Comparison of ENCODE assay signal across 28 cellular contexts in the genomic region with DNA sequence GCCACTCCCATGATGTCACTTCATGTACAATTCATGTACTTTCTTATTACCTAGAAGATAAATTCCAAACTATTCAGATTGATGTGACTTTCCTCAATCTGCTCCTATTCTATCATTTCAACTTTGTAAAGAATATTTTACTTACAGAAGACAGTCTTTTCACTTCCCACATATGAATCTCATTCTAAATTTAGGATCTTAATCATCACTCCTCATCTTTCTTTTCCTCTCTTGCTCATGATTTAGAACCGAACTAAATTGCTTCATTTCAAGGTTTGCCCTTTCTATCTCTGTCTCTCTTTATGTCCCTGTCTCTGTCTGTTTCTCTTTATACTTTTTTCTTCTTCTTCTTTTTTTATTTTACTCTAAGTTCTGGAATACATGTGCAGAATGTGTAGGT.
"Had no signal": no experiment of that assay in that cellular context is flagged by ENCODE, and none has a peak within 500 bp of the region (broad histone marks: within the 10 kb centered on the region; RNA-seq: fewer than 3 reads in every experiment).

No MANE protein-coding gene starts in this region.

- H3K4me1 ChIP-seq: left ventricle myocardium inferior, right lobe of liver, tibial artery, upper lobe of right lung had no signal

- H3K27me3 ChIP-seq: right lobe of liver, tibial artery, upper lobe of right lung had no signal

- H3K36me3 ChIP-seq: left ventricle myocardium inferior, right lobe of liver, tibial artery, upper lobe of right lung had no signal

- H3K27ac ChIP-seq: left ventricle myocardium inferior, right lobe of liver, tibial artery, upper lobe of right lung had no signal

- DNase-seq: activated B cell treated with CpG ODN at 0.5 μM for 24 hours; activated CD4-positive, alpha-beta T cell treated with anti-CD3 and anti-CD28 coated beads, Interleukin-2, amount 50 U/mL, for 1 hour; activated CD8-positive, alpha-beta T cell treated with anti-CD3 and anti-CD28 coated beads for 36 hours; activated gamma-delta T cell treated with Interleukin-2 at 50 U/mL for 16 hours; activated naive CD8-positive, alpha-beta T cell treated with anti-CD3 and anti-CD28 coated beads, Interleukin-2, amount 50 U/mL, for 24 hours; activated T-cell treated with anti-CD3 and anti-CD28 coated beads, Interleukin-2, amount 50 U/mL, for 4 hours; anterior cingulate cortex; cortex of kidney; effector memory CD8-positive, alpha-beta T cell; islet precursor cell; left ventricle myocardium inferior; mesendoderm; mucosa of descending colon; right lobe of liver; small intestine; stimulated activated CD4-positive, alpha-beta T cell treated with anti-CD3 and anti-CD28 coated beads, Interleukin-1b, Interleukin-23, amount 100 ng/mL, for 48 hours; stimulated activated CD4-positive, alpha-beta T cell treated with anti-CD3 and anti-CD28 coated beads, Interleukin-4, amount 100 ng/mL, for 4 hours; stimulated activated CD8-positive, alpha-beta memory T cell treated with anti-CD3 and anti-CD28 coated beads, Interleukin-4, amount 100 ng/mL, for 48 hours; stimulated activated naive CD8-positive, alpha-beta T cell treated with anti-CD3 and anti-CD28 coated beads, Interleukin-15, amount 100 ng/mL, for 72 hours; substantia nigra; T-helper 2 cell; tibial artery; upper lobe of right lung had no signal

- ATAC-seq: activated CD8-positive, alpha-beta T cell treated with anti-CD3 and anti-CD28 coated beads for 36 hours; activated naive CD8-positive, alpha-beta T cell treated with anti-CD3 and anti-CD28 coated beads, Interleukin-2, amount 50 U/mL, for 24 hours; activated T-cell treated with anti-CD3 and anti-CD28 coated beads, Interleukin-2, amount 50 U/mL, for 4 hours; activated T-helper 17 cell treated with anti-CD3 and anti-CD28 coated beads, Interleukin-2, amount 50 U/mL, for 72 hours; effector memory CD8-positive, alpha-beta T cell; esophagus mucosa; mucosa of descending colon; right lobe of liver; stimulated activated memory B cell treated with anti-CD40 and anti-IgM and Interleukin-4, amounts not matched to agents 10 μg/mL and 1 μg/mL and 100 μg/mL, for 72 hours; stimulated activated naive CD8-positive, alpha-beta T cell treated with anti-CD3 and anti-CD28 coated beads, Interleukin-15, amount 100 ng/mL, for 72 hours; upper lobe of right lung had no signal

- H3K9me3 ChIP-seq: left ventricle myocardium inferior, mucosa of descending colon, right lobe of liver, tibial artery, upper lobe of right lung had no signal

- FAIRE-seq: frontal cortex, small intestine had no signal

- H3K4me3 ChIP-seq: left ventricle myocardium inferior, lung, mucosa of descending colon, right lobe of liver, tibial artery, upper lobe of right lung had no signal
